Comparison of ENCODE assay signal across 15 cellular contexts in the genomic region with DNA sequence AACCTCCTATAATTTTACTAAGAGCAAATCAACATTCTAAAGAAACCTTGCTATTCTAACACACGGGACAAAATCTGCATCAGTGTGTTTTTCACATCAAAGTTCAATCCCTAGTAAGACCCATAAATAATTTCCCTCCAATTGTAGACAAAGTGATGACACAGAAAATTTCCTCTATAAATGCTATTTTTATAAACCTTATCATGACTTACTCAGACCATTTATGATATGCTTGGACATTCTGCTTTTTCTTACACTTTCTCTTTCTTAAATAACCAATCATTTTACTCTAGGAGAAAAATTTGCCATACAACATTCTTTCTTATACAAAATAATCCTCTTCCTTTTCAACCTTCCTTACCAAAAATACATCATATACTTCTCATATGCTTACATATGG.
"Had no signal": no experiment of that assay in that cellular context is flagged by ENCODE, and none has a peak within 500 bp of the region (broad histone marks: within the 10 kb centered on the region; RNA-seq: fewer than 3 reads in every experiment).

No MANE protein-coding gene starts in this region.

- H3K4me1 Mint-ChIP-seq: naive thymus-derived CD8-positive, alpha-beta T cell had no signal

- H3K27ac ChIP-seq: coronary artery, gastrocnemius medialis, heart right ventricle, neutrophil, right atrium auricular region had no signal

- ATAC-seq: gastrocnemius medialis; heart right ventricle; mucosa of descending colon; naive thymus-derived CD8-positive, alpha-beta T cell had no signal

- DNase-seq: effector CD4-positive, alpha-beta T cell; gastrocnemius medialis; heart right ventricle; hypothalamus; kidney glomerular epithelial cell; mammary epithelial cell; mucosa of descending colon; naive thymus-derived CD8-positive, alpha-beta T cell; small intestine; stimulated activated CD4-positive, alpha-beta T cell treated with anti-CD3 and anti-CD28 coated beads, Interleukin-12 subunit alpha, Interleukin-12 subunit beta, amount 100 ng/mL, for 4 hours; stimulated activated naive CD4-positive, alpha-beta T cell treated with Interleukin-2 at 50 U/mL for 16 hours; trophoblast cell had no signal

- H3K27me3 ChIP-seq: gastrocnemius medialis, neutrophil, right atrium auricular region had no signal

- H3K27ac Mint-ChIP-seq: naive thymus-derived CD8-positive, alpha-beta T cell had no signal

- H3K4me1 ChIP-seq: gastrocnemius medialis, heart right ventricle, right atrium auricular region had no signal

- H3K4me3 Mint-ChIP-seq: naive thymus-derived CD8-positive, alpha-beta T cell had no signal

- H3K36me3 ChIP-seq: gastrocnemius medialis, heart right ventricle, neutrophil, right atrium auricular region had no signal

- H3K4me3 ChIP-seq: coronary artery, gastrocnemius medialis, heart right ventricle, mucosa of descending colon, right atrium auricular region had no signal
